In the genomic region with DNA sequence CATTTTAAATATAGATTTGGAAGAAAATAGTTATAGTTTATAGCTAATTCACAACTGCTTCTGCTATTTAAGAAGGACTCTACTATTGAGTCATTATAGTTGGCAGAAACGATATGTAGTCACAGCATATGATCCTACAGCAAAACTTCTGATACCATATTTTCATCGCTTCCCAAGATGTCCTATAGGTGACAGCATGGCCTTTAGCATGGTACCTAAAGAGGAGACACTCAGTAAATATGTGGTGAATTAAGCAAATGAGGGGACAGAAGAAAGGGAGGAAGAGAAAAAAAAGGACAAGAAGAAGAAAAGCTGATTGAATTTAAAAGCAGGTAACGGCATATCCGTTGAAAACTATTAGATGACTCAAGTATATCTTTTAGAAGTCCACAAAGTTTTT, we compare ENCODE assay signal across 28 cellular contexts.
DNase-seq lines count a peak whose midpoint lies in the region; ATAC-seq, FAIRE-seq and TF ChIP-seq lines count a peak whose summit lies in the region.
"Had no signal": no experiment of that assay in that cellular context is flagged by ENCODE, and none has a peak within 500 bp of the region (broad histone marks: within the 10 kb centered on the region; RNA-seq: fewer than 3 reads in every experiment).

No MANE protein-coding gene starts in this region.

- ATAC-seq in GM23338 (no peak), PC-3 (no peak), K562 (peak; percentile 67; the same call in 2 of the 3 replicates)
- ATAC-seq: Right ventricle myocardium inferior had no signal

- H3K36me3 ChIP-seq in A673 (ENCODE audit: insufficient read depth, low read length, poor library complexity, severe bottlenecking) (no peaks in the 10 kb centered on the region), GM23338 (ENCODE audit: insufficient read depth) (no peaks in the 10 kb centered on the region), PC-3 (ENCODE audit: low read depth, low read length) (no peaks in the 10 kb centered on the region), K562 (ENCODE audit: control insufficient read depth, insufficient read depth, low read length) (no peaks in the 10 kb centered on the region), adrenal gland (replicated peaks in 1 of 2) (no peaks in the 10 kb centered on the region)
- H3K36me3 ChIP-seq: BLaER1 treated with 17β-estradiol and CSF1 and Interleukin-3, amounts not matched to agents 10 nM and 100 nM; SJSA1 had no signal

- H3K79me2 ChIP-seq in GM23338 (replicated peaks; ENCODE audit: insufficient read depth), result no peaks in the 10 kb centered on the region
- no peaks in the 10 kb centered on the region for H3K79me2 ChIP-seq in PC-3 (ENCODE audit: low read length)
- no peaks in the 10 kb centered on the region for H3K79me2 ChIP-seq in K562 (ENCODE audit: control insufficient read depth, insufficient read depth, low read length)

- no peaks in the 10 kb centered on the region for H4K20me1 ChIP-seq in GM23338 (replicated peaks; ENCODE audit: insufficient read depth)
- no peaks in the 10 kb centered on the region for H4K20me1 ChIP-seq in PC-3 (ENCODE audit: low read length)
- no peaks in the 10 kb centered on the region for H4K20me1 ChIP-seq in K562 (replicated peaks; ENCODE audit: control insufficient read depth, insufficient read depth, low read length)
- H4K20me1 ChIP-seq: BLaER1 treated with 17β-estradiol and CSF1 and Interleukin-3, amounts not matched to agents 10 nM and 100 nM had no signal

- CTCF ChIA-PET in A673 (lab: Charles Lee) (no interaction called here), PC-3 (lab: Charles Lee) (no interaction called here), K562 (lab: Yijun Ruan, JAX; ENCODE audit: low intra/inter-chr PET ratio) (interaction anchor here (0.8 kb wide), 1 partner anchor 80 kb away, joined by 5 read pairs; no protein-coding TSS in a partner anchor)

- WGBS in K562 (ENCODE audit: insufficient coverage, low coverage, missing lambda C conversion rate), result 78% methylated on average over 4 of the region's 4 CpGs
- WGBS in adrenal gland, 4 donors, result 77 to 85% (median 81%) methylated on average over 4 of the region's 4 CpGs

- peak; percentile 54 to 74 for TF ChIP-seq RAD21 in K562 (CRISPR knock-in tag; conservative IDR thresholded peaks at IDR 0.05 in 1 of 2, IDR thresholded peaks at IDR 0.05 in 1 of 2)

- no peak overlapping the region for H3K27ac Mint-ChIP-seq in GM23338
- H3K27ac Mint-ChIP-seq: CD4-positive, alpha-beta memory T cell; H9; T-helper 1 cell treated with Interleukin-12 subunit alpha and Interleukin-12 subunit beta and Interleukin-4 antibody, amounts not matched to agents 30 μg/mL and 1 μg/mL, for 36 hours had no signal

- DNase-seq in A673 (ENCODE audit: low spot score), result no peak
- no peak for DNase-seq in GM23338 (ENCODE audit: low spot score)
- DNase-seq in PC-3, result no peak
- peak in 1 of 4 experiments; percentile 13 for DNase-seq in K562 (ENCODE audit: extremely low read depth in 1 of 4, low spot score in 3 of 4)
- no peak for DNase-seq in NCI-H446 (lab: John Stamatoyannopoulos, UW)
- DNase-seq in adrenal gland, result no peak
- DNase-seq in activated CD4-positive, alpha-beta T cell treated with anti-CD3 and anti-CD28 coated beads, Interleukin-2, amount 50 U/mL, for 1 hour, result no peak
- DNase-seq in NAMALWA (ENCODE audit: low spot score), result no peak
- DNase-seq: CD4-positive, alpha-beta memory T cell; COR-L47; DMS79 treated with DMSO at 0.1 percent for 48 hours; GF-D8; H9; KBM-7; MM.1S; NCI-H1048; NCI-H1417; NCI-H1694; NCI-H2029 treated with DMSO at 0.1 percent for 48 hours; NCI-H69; PC-9; SW 1271 had no signal

- no peak for TF ChIP-seq POLR2A in K562 (conservative IDR thresholded peaks at IDR 0.05)
- no peak for TF ChIP-seq POLR2A in adrenal gland (IDR thresholded peaks at IDR 0.05)

- H3K4me3 ChIP-seq in A673 (ENCODE audit: low read depth, low read length, poor library complexity, severe bottlenecking), result no peak overlapping the region
- no peak overlapping the region for H3K4me3 ChIP-seq in GM23338
- H3K4me3 ChIP-seq in PC-3 (ENCODE audit: low read length), result no peak overlapping the region
- H3K4me3 ChIP-seq in K562, result no peak overlapping the region
- no peak overlapping the region for H3K4me3 ChIP-seq in adrenal gland
- H3K4me3 ChIP-seq: BLaER1 treated with 17β-estradiol and CSF1 and Interleukin-3, amounts not matched to agents 10 nM and 100 nM; PC-9; SJSA1 had no signal

- no peaks in the 10 kb centered on the region for H3K4me1 Mint-ChIP-seq in GM23338
- H3K4me1 Mint-ChIP-seq: CD4-positive, alpha-beta memory T cell; H9 had no signal

- H3K9me2 ChIP-seq in GM23338 (ENCODE audit: insufficient read depth), result no peaks in the 10 kb centered on the region
- no peaks in the 10 kb centered on the region for H3K9me2 ChIP-seq in PC-3 (replicated peaks; ENCODE audit: low read length)

- H3K9me3 Mint-ChIP-seq in GM23338, result no peaks in the 10 kb centered on the region
- H3K9me3 Mint-ChIP-seq: H9; T-helper 1 cell treated with Interleukin-12 subunit alpha and Interleukin-12 subunit beta and Interleukin-4 antibody, amounts not matched to agents 30 μg/mL and 1 μg/mL, for 36 hours had no signal

- H3K4me1 ChIP-seq in A673 (ENCODE audit: insufficient read depth, low read length, poor library complexity, severe bottlenecking) (peaks cover 6% of the 10 kb centered on the region), GM23338 (ENCODE audit: insufficient read depth) (no peaks in the 10 kb centered on the region), PC-3 (ENCODE audit: insufficient read depth, low read length) (no peaks in the 10 kb centered on the region), K562 (replicated peaks in 1 of 2; ENCODE audit: control insufficient read depth in 2 of 2, insufficient read depth in 2 of 2, low read length in 2 of 2) (no peaks in the 10 kb centered on the region), adrenal gland (replicated peaks in 1 of 2) (no peaks in the 10 kb centered on the region)
- H3K4me1 ChIP-seq: BLaER1 treated with 17β-estradiol and CSF1 and Interleukin-3, amounts not matched to agents 10 nM and 100 nM; SJSA1 had no signal

- H2AFZ ChIP-seq in GM23338, result no peak overlapping the region
- no peak overlapping the region for H2AFZ ChIP-seq in PC-3 (ENCODE audit: low read length)
- H2AFZ ChIP-seq in K562 (ENCODE audit: low read depth, low read length), result no peak overlapping the region
- H2AFZ ChIP-seq: PC-9 had no signal

- H3K9me3 ChIP-seq in A673 (ENCODE audit: low read depth, low read length, poor library complexity, severe bottlenecking) (peaks cover 3% of the 10 kb centered on the region), PC-3 (ENCODE audit: low read length) (no peaks in the 10 kb centered on the region), K562 (replicated peaks; ENCODE audit: control insufficient read depth, insufficient read depth, low read depth, low read length) (no peaks in the 10 kb centered on the region), adrenal gland (replicated peaks in 1 of 3) (no peaks in the 10 kb centered on the region)
- H3K9me3 ChIP-seq: BLaER1 treated with 17β-estradiol and CSF1 and Interleukin-3, amounts not matched to agents 10 nM and 100 nM; SJSA1 had no signal

- in situ Hi-C loops in K562 (cut with MboI), result no loop called here

- BruUV-seq in A673 (replicated peaks; lab: Mats Ljungman, UMichigan) (no TSS peak), PC-3 (replicated peaks; lab: Mats Ljungman, UMichigan) (no TSS peak), K562 (replicated peaks; lab: Mats Ljungman, UMichigan) (no TSS peak)

- no peak for FAIRE-seq in K562 (lab: Jason Lieb, UNC)
- FAIRE-seq: GM12891, HTR-8/SVneo had no signal

- no peak for TF ChIP-seq EP300 in K562 (IDR thresholded peaks at IDR 0.05; ENCODE audit: low read length)

- TF ChIP-seq CTCF in A673 (conservative IDR thresholded peaks at IDR 0.05; ENCODE audit: low read depth, low read length) (0 out of 2 replicates have a peak, but pooled peaks have one; percentile 16), GM23338 (conservative IDR thresholded peaks at IDR 0.05; ENCODE audit: low read depth in 2 of 2) (peak; percentile 23 to 57; a peak in 3 of 4 replicates), PC-3 (conservative IDR thresholded peaks at IDR 0.05; ENCODE audit: low read depth, low read length) (0 out of 2 replicates have a peak, but pooled peaks have one; percentile 9), K562 (IDR thresholded peaks at IDR 0.05 in 2 of 3, conservative IDR thresholded peaks at IDR 0.05 in 1 of 3; ENCODE audit: insufficient read depth in 2 of 3, low read depth in 1 of 3, low read length in 3 of 3) (peak in 1 of 3 experiments; percentile 54; a peak in 2 of 6 replicates), adrenal gland (IDR thresholded peaks at IDR 0.05) (no peak)

- no peaks in the 10 kb centered on the region for H3K9me1 ChIP-seq in K562 (ENCODE audit: control insufficient read depth, insufficient read depth, low read length)

- no peaks in the 10 kb centered on the region for H3K27me3 ChIP-seq in A673 (replicated peaks; ENCODE audit: insufficient read depth, low read depth, low read length, poor library complexity)
- H3K27me3 ChIP-seq in GM23338 (ENCODE audit: insufficient read depth), result no peaks in the 10 kb centered on the region
- H3K27me3 ChIP-seq in PC-3 (ENCODE audit: low read length), result peaks cover 52% of the 10 kb centered on the region
- H3K27me3 ChIP-seq in K562 (ENCODE audit: control insufficient read depth in 2 of 2, insufficient read depth in 2 of 2, low read length in 2 of 2), result no peaks in the 10 kb centered on the region
- no peaks in the 10 kb centered on the region for H3K27me3 ChIP-seq in adrenal gland
- H3K27me3 ChIP-seq: BLaER1 treated with 17β-estradiol and CSF1 and Interleukin-3, amounts not matched to agents 10 nM and 100 nM had no signal

- H3K36me3 Mint-ChIP-seq in GM23338 (ENCODE audit: low read depth), result no peaks in the 10 kb centered on the region
- H3K36me3 Mint-ChIP-seq: CD4-positive, alpha-beta memory T cell had no signal

- H3K4me3 Mint-ChIP-seq in GM23338, result no peak overlapping the region
- H3K4me3 Mint-ChIP-seq: CD4-positive, alpha-beta memory T cell; H9; T-helper 1 cell treated with Interleukin-12 subunit alpha and Interleukin-12 subunit beta and Interleukin-4 antibody, amounts not matched to agents 30 μg/mL and 1 μg/mL, for 36 hours had no signal

- POLR2A ChIA-PET in A673 (lab: Charles Lee; ENCODE audit: low non-redundant PET), result no interaction called here
- POLR2A ChIA-PET in PC-3 (lab: Charles Lee; ENCODE audit: unreplicated experiment), result no interaction called here
- POLR2A ChIA-PET in K562 (lab: Yijun Ruan, JAX), result no interaction called here

- peaks cover 1% of the 10 kb centered on the region for H3K27me3 Mint-ChIP-seq in GM23338 (ENCODE audit: insufficient read depth, low read depth, poor library complexity)

- H3F3A ChIP-seq in GM23338 (replicated peaks; ENCODE audit: low read depth) (no peaks in the 10 kb centered on the region), PC-3 (ENCODE audit: low read length, unreplicated experiment) (no peaks in the 10 kb centered on the region)

- no peak overlapping the region for H3K9ac ChIP-seq in PC-3 (ENCODE audit: low read length)
- H3K9ac ChIP-seq in K562 (ENCODE audit: insufficient read depth in 1 of 2, low read depth in 2 of 2, low read length in 2 of 2), result no peak overlapping the region
- H3K9ac ChIP-seq: BLaER1 treated with 17β-estradiol and CSF1 and Interleukin-3, amounts not matched to agents 10 nM and 100 nM had no signal

- H3K27ac ChIP-seq in A673 (ENCODE audit: low read depth, low read length, poor library complexity, severe bottlenecking), result no peak overlapping the region
- no peak overlapping the region for H3K27ac ChIP-seq in GM23338 (ENCODE audit: low read depth)
- no peak overlapping the region for H3K27ac ChIP-seq in PC-3 (ENCODE audit: low read length)
- H3K27ac ChIP-seq in K562 (ENCODE audit: extremely low read depth, low read depth, low read length), result no peak overlapping the region
- H3K27ac ChIP-seq in adrenal gland, result no peak overlapping the region
- H3K27ac ChIP-seq: BLaER1 treated with 17β-estradiol and CSF1 and Interleukin-3, amounts not matched to agents 10 nM and 100 nM; PC-9; SJSA1 had no signal

- intact Hi-C loops in A673 (cut with micrococcal nuclease; ENCODE audit: unreplicated experiment) (no loop called here), PC-3 (cut with micrococcal nuclease) (no loop called here), K562 (cut with micrococcal nuclease) (loop anchor here (1.0 kb wide), 1 partner anchor 80 kb away; no protein-coding TSS in a partner anchor), adrenal gland (cut with DNase I) (no loop called here)

- H3K4me2 ChIP-seq in GM23338 (no peak overlapping the region), PC-3 (ENCODE audit: low read length) (no peak overlapping the region), K562 (ENCODE audit: insufficient read depth, low read length) (no peak overlapping the region)
- H3K4me2 ChIP-seq: BLaER1 treated with 17β-estradiol and CSF1 and Interleukin-3, amounts not matched to agents 10 nM and 100 nM; PC-9 had no signal

Comparison
In these comparisons a context has a peak if more than half of its experiments do, and no peak if none do; other contexts are left out.
1. CTCF ChIP-seq: peak in A673 (single experiment), GM23338 (2 of 2) and PC-3 (single experiment); none in adrenal gland (0 of 6).